1 cellular context compared by ENCODE assay signal in the genomic region with DNA sequence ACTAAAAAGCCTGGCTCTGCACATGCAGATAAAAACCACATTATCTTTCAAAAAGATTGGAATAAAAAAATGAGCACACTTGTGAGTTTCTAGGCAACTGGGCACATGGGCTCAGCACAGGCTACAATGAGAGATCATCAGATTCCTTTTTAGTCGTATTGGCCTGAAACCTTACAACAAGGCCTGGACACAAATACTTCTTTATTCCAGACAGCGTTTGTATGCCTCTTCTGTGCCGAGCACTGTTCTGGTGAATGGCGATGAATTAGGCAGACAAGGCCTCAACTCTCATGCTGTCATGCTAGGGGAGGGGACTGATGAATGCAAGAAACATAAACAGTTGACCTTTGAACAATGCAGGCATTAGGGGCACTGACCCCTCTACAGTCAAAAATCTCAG.
TF ChIP-seq lines count a peak whose summit lies in the region.

No MANE protein-coding gene starts in this region.

TF ChIP-seq in WTC11, 78 proteins besides CTCF, POLR2A, EP300 and RAD21 (continued from another document):
- TF ChIP-seq, protein P1, sequence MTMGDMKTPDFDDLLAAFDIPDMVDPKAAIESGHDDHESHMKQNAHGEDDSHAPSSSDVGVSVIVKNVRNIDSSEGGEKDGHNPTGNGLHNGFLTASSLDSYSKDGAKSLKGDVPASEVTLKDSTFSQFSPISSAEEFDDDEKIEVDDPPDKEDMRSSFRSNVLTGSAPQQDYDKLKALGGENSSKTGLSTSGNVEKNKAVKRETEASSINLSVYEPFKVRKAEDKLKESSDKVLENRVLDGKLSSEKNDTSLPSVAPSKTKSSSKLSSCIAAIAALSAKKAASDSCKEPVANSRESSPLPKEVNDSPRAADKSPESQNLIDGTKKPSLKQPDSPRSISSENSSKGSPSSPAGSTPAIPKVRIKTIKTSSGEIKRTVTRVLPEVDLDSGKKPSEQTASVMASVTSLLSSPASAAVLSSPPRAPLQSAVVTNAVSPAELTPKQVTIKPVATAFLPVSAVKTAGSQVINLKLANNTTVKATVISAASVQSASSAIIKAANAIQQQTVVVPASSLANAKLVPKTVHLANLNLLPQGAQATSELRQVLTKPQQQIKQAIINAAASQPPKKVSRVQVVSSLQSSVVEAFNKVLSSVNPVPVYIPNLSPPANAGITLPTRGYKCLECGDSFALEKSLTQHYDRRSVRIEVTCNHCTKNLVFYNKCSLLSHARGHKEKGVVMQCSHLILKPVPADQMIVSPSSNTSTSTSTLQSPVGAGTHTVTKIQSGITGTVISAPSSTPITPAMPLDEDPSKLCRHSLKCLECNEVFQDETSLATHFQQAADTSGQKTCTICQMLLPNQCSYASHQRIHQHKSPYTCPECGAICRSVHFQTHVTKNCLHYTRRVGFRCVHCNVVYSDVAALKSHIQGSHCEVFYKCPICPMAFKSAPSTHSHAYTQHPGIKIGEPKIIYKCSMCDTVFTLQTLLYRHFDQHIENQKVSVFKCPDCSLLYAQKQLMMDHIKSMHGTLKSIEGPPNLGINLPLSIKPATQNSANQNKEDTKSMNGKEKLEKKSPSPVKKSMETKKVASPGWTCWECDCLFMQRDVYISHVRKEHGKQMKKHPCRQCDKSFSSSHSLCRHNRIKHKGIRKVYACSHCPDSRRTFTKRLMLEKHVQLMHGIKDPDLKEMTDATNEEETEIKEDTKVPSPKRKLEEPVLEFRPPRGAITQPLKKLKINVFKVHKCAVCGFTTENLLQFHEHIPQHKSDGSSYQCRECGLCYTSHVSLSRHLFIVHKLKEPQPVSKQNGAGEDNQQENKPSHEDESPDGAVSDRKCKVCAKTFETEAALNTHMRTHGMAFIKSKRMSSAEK (CRISPR knock-in tag; IDR thresholded peaks at IDR 0.05; ENCODE audit: borderline replicate concordance): no peak
- TF ChIP-seq FOXJ3 (CRISPR knock-in tag; IDR thresholded peaks at IDR 0.05; ENCODE audit: borderline replicate concordance) (no peak), ZNF671 (CRISPR knock-in tag; IDR thresholded peaks at IDR 0.05) (no peak), CBFB (CRISPR knock-in tag; IDR thresholded peaks at IDR 0.05; ENCODE audit: low read depth) (no peak), RELA (CRISPR knock-in tag; IDR thresholded peaks at IDR 0.05; ENCODE audit: borderline replicate concordance) (no peak), ELF4 (CRISPR knock-in tag; IDR thresholded peaks at IDR 0.05; ENCODE audit: low read depth) (no peak), PRRX2 (CRISPR knock-in tag; IDR thresholded peaks at IDR 0.05) (no peak), GABPB1 (CRISPR knock-in tag; IDR thresholded peaks at IDR 0.05) (no peak), ZNF396 (CRISPR knock-in tag; IDR thresholded peaks at IDR 0.05; ENCODE audit: borderline replicate concordance) (no peak), CREM (CRISPR knock-in tag; IDR thresholded peaks at IDR 0.05) (no peak), MYBL2 (CRISPR knock-in tag; IDR thresholded peaks at IDR 0.05) (no peak), NR3C1 (CRISPR knock-in tag; conservative IDR thresholded peaks at IDR 0.05; ENCODE audit: low read depth) (no peak)
- TF ChIP-seq, protein P2, sequence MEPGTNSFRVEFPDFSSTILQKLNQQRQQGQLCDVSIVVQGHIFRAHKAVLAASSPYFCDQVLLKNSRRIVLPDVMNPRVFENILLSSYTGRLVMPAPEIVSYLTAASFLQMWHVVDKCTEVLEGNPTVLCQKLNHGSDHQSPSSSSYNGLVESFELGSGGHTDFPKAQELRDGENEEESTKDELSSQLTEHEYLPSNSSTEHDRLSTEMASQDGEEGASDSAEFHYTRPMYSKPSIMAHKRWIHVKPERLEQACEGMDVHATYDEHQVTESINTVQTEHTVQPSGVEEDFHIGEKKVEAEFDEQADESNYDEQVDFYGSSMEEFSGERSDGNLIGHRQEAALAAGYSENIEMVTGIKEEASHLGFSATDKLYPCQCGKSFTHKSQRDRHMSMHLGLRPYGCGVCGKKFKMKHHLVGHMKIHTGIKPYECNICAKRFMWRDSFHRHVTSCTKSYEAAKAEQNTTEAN (CRISPR knock-in tag; IDR thresholded peaks at IDR 0.05): no peak
- TF ChIP-seq, protein P3, sequence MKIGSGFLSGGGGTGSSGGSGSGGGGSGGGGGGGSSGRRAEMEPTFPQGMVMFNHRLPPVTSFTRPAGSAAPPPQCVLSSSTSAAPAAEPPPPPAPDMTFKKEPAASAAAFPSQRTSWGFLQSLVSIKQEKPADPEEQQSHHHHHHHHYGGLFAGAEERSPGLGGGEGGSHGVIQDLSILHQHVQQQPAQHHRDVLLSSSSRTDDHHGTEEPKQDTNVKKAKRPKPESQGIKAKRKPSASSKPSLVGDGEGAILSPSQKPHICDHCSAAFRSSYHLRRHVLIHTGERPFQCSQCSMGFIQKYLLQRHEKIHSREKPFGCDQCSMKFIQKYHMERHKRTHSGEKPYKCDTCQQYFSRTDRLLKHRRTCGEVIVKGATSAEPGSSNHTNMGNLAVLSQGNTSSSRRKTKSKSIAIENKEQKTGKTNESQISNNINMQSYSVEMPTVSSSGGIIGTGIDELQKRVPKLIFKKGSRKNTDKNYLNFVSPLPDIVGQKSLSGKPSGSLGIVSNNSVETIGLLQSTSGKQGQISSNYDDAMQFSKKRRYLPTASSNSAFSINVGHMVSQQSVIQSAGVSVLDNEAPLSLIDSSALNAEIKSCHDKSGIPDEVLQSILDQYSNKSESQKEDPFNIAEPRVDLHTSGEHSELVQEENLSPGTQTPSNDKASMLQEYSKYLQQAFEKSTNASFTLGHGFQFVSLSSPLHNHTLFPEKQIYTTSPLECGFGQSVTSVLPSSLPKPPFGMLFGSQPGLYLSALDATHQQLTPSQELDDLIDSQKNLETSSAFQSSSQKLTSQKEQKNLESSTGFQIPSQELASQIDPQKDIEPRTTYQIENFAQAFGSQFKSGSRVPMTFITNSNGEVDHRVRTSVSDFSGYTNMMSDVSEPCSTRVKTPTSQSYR (CRISPR knock-in tag; IDR thresholded peaks at IDR 0.05): no peak
